Comparison of ENCODE assay signal across 25 cellular contexts in the genomic region with DNA sequence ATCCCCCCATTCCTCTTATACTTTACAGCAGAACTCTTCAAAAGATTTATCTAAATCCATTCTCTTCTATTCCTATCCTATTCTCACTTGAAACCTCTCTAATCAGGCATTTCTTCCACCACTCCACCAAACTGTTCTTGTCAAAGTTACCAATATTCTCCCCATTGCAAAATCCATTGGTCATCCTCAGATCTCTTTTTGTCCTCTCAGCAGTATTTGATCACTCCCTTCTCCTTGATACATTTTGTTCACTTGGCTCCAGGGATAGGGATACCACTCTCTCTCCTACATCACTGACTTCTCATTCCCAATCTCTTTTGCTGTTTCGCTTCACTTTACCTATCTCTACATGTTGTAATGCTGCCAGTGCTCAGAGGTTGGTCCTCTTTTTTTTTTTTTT. TPM values are rescaled to one million over a fixed set of nuclear protein-coding genes. Genes with fewer than 3 reads are reported as not detected.
DNase-seq lines count a peak whose midpoint lies in the region; ATAC-seq, FAIRE-seq and TF ChIP-seq lines count a peak whose summit lies in the region.
"Had no signal": no experiment of that assay in that cellular context is flagged by ENCODE, and none has a peak within 500 bp of the region (broad histone marks: within the 10 kb centered on the region; RNA-seq: fewer than 3 reads in every experiment).

No MANE protein-coding gene starts in this region.

- H3K36me3 ChIP-seq in HepG2 (replicated peaks in 1 of 2; ENCODE audit: control insufficient read depth in 1 of 2, insufficient read depth in 2 of 2, low read length in 2 of 2) (no peaks in the 10 kb centered on the region), right lobe of liver (no peaks in the 10 kb centered on the region), IMR-90 (ENCODE audit: control insufficient read depth, insufficient read depth, low read length) (no peaks in the 10 kb centered on the region)
- H3K36me3 ChIP-seq: BE2C, BLaER1 had no signal

- TF ChIP-seq RAD21 in HepG2 (CRISPR knock-in tag; IDR thresholded peaks at IDR 0.05) (no peak), IMR-90 (IDR thresholded peaks at IDR 0.05; ENCODE audit: low read length) (no peak)

- no peak overlapping the region for H2AFZ ChIP-seq in HepG2 (ENCODE audit: low read length)
- H2AFZ ChIP-seq in IMR-90 (replicated peaks; ENCODE audit: low read length, poor library complexity), result no peak overlapping the region

- H3K4me1 Mint-ChIP-seq in nephron, result no peaks in the 10 kb centered on the region

- DNase-seq in HepG2 (ENCODE audit: low spot score), result no peak
- DNase-seq in right lobe of liver, result no peak
- no peak for DNase-seq in IMR-90
- DNase-seq in NCI-H1436 (lab: John Stamatoyannopoulos, UW), result no peak
- no peak for DNase-seq in erythroblast (lab: John Stamatoyannopoulos, UW)
- DNase-seq: ACHN; BE2C; C1 segment of cervical spinal cord; Caco-2; Calu3; CD4-positive, CD25-positive, alpha-beta regulatory T cell; CD8-positive, alpha-beta T cell; DMS79 treated with DMSO at 0.1 percent for 48 hours; GF-D8 had no signal

- no peak overlapping the region for H2AK5ac ChIP-seq in IMR-90 (ENCODE audit: low read depth, low read length)

- H3K9me3 ChIP-seq in HepG2 (ENCODE audit: low read length) (no peaks in the 10 kb centered on the region), right lobe of liver (no peaks in the 10 kb centered on the region), IMR-90 (ENCODE audit: control insufficient read depth, insufficient read depth, low read length) (no peaks in the 10 kb centered on the region)
- H3K9me3 ChIP-seq: BE2C, Caco-2 had no signal

- intact Hi-C loops in HepG2 (cut with micrococcal nuclease; ENCODE audit: unreplicated experiment) (no loop called here), right lobe of liver (cut with DNase I) (no loop called here), IMR-90 (cut with micrococcal nuclease) (no loop called here)

- H3K4me3 Mint-ChIP-seq in nephron, result peak overlapping the region in 2 of 3 experiments; percentile 3 to 26
- H3K4me3 Mint-ChIP-seq: CD14-positive monocyte; CD8-positive, alpha-beta T cell had no signal

- TF ChIP-seq CTCF in HepG2 (CRISPR knock-in tag; IDR thresholded peaks at IDR 0.05), result no peak
- no peak for TF ChIP-seq CTCF in right lobe of liver (IDR thresholded peaks at IDR 0.05)
- TF ChIP-seq CTCF in IMR-90 (conservative IDR thresholded peaks at IDR 0.05; ENCODE audit: low read depth, low read length), result no peak
- TF ChIP-seq CTCF in nephron (IDR thresholded peaks at IDR 0.05; ENCODE audit: unreplicated experiment in 3 of 3), result no peak

- no peak overlapping the region for H3K4ac ChIP-seq in IMR-90 (ENCODE audit: low read depth, low read length)

- H2BK20ac ChIP-seq in IMR-90 (ENCODE audit: low read depth, low read length), result no peak overlapping the region

- no peaks in the 10 kb centered on the region for H3K4me1 ChIP-seq in HepG2 (ENCODE audit: insufficient read depth, low read length)
- H3K4me1 ChIP-seq in right lobe of liver, result no peaks in the 10 kb centered on the region
- no peaks in the 10 kb centered on the region for H3K4me1 ChIP-seq in IMR-90 (ENCODE audit: control insufficient read depth, insufficient read depth, low read length)
- H3K4me1 ChIP-seq: BE2C, Caco-2 had no signal

- H3K9me3 Mint-ChIP-seq in nephron, result peaks cover 27% of the 10 kb centered on the region
- H3K9me3 Mint-ChIP-seq: CD8-positive, alpha-beta T cell had no signal

- no peak overlapping the region for H3K27ac Mint-ChIP-seq in nephron
- H3K27ac Mint-ChIP-seq: CD14-positive monocyte; CD4-positive, CD25-positive, alpha-beta regulatory T cell; CD8-positive, alpha-beta T cell had no signal

- in situ Hi-C loops in HepG2 (cut with HindIII; ENCODE audit: extremely low pct_ligation_motif_present, low pct_unique_long_range_greater_than_20kb), result no loop called here
- in situ Hi-C loops in IMR-90 (cut with MboI; ENCODE audit: low sequenced_read_pairs), result no loop called here

- H2BK120ac ChIP-seq in IMR-90 (ENCODE audit: low read depth, low read length), result no peak overlapping the region

- H3K79me1 ChIP-seq in IMR-90 (ENCODE audit: low read depth in 1 of 2, low read length in 2 of 2), result no peaks in the 10 kb centered on the region

- TF ChIP-seq POLR2A in HepG2 (IDR thresholded peaks at IDR 0.05; ENCODE audit: insufficient read depth in 1 of 2, low read depth in 2 of 2, low read length in 2 of 2) (no peak), right lobe of liver (IDR thresholded peaks at IDR 0.05) (no peak), IMR-90 (IDR thresholded peaks at IDR 0.05; ENCODE audit: low read depth, low read length) (no peak), erythroblast (IDR thresholded peaks at IDR 0.05; ENCODE audit: low read length) (no peak)

- TF ChIP-seq EP300 in HepG2 (IDR thresholded peaks at IDR 0.05; ENCODE audit: low read depth in 2 of 2, low read length in 2 of 2) (no peak), HepG2 (CRISPR knock-in tag; IDR thresholded peaks at IDR 0.05; ENCODE audit: borderline replicate concordance) (no peak)

- no peak overlapping the region for H4K91ac ChIP-seq in IMR-90 (ENCODE audit: insufficient read depth, low read depth, low read length)

- no peak overlapping the region for H3K27ac ChIP-seq in HepG2 (ENCODE audit: extremely low read length, insufficient read depth, low read length)
- H3K27ac ChIP-seq in right lobe of liver, result no peak overlapping the region
- H3K27ac ChIP-seq in IMR-90 (ENCODE audit: insufficient read depth, low read length), result no peak overlapping the region
- H3K27ac ChIP-seq: 22Rv1, BLaER1 had no signal

- H3K56ac ChIP-seq in IMR-90 (ENCODE audit: extremely low read depth, insufficient read depth, low read length), result no peak overlapping the region

- no peak overlapping the region for H3K23ac ChIP-seq in IMR-90 (ENCODE audit: low read depth, low read length)

- 54% methylated on average over 1 of the region's 1 CpG for WGBS in HepG2 (ENCODE audit: low lambda C conversion rate)
- 44% methylated on average over 1 of the region's 1 CpG for WGBS in right lobe of liver (ENCODE audit: insufficient coverage, low coverage, low lambda C conversion rate, missing lambda C conversion rate)
- no CpG with 5 or more reads among the region's 1 CpG for WGBS in IMR-90 (ENCODE audit: extremely low coverage in 2 of 2, insufficient read length in 1 of 2), 2 experiments

- no peaks in the 10 kb centered on the region for H3K27me3 Mint-ChIP-seq in nephron (ENCODE audit: low read depth)
- H3K27me3 Mint-ChIP-seq: CD4-positive, CD25-positive, alpha-beta regulatory T cell had no signal

- no peaks in the 10 kb centered on the region for H3K79me2 ChIP-seq in HepG2 (ENCODE audit: insufficient read depth, low read length)

- no peak overlapping the region for H4K5ac ChIP-seq in IMR-90 (ENCODE audit: low read depth, low read length)

- no peaks in the 10 kb centered on the region for H3K27me3 ChIP-seq in HepG2 (ENCODE audit: control insufficient read depth in 1 of 2, insufficient read depth in 2 of 2, low read length in 2 of 2)
- no peaks in the 10 kb centered on the region for H3K27me3 ChIP-seq in right lobe of liver
- no peaks in the 10 kb centered on the region for H3K27me3 ChIP-seq in IMR-90 (ENCODE audit: control insufficient read depth, insufficient read depth, low read length)
- H3K27me3 ChIP-seq: BE2C had no signal

- BruUV-seq in HepG2 (replicated peaks; lab: Mats Ljungman, UMichigan), result no TSS peak
- no TSS peak for BruUV-seq in IMR-90 (replicated peaks; lab: Mats Ljungman, UMichigan)

- no peak overlapping the region for H3K4me3 ChIP-seq in HepG2 (replicated peaks in 1 of 3; ENCODE audit: insufficient read depth in 1 of 3, low read depth in 2 of 3, low read length in 3 of 3)
- no peak overlapping the region for H3K4me3 ChIP-seq in right lobe of liver
- H3K4me3 ChIP-seq in IMR-90 (ENCODE audit: insufficient read depth, low read depth, low read length), result no peak overlapping the region
- H3K4me3 ChIP-seq: BLaER1 had no signal

- no peak overlapping the region for H2AK9ac ChIP-seq in IMR-90 (replicated peaks; ENCODE audit: low read depth, low read length, poor library complexity)

- dilution Hi-C loops in IMR-90 (cut with HindIII; ENCODE audit: low sequenced_read_pairs, unreplicated experiment), result no loop called here

- H4K20me1 ChIP-seq in HepG2 (ENCODE audit: insufficient read depth, low read length) (no peaks in the 10 kb centered on the region), IMR-90 (ENCODE audit: insufficient read depth, low read length) (no peaks in the 10 kb centered on the region)
- H4K20me1 ChIP-seq: BLaER1 had no signal

- CTCF ChIA-PET in HepG2 (lab: Yijun Ruan, JAX; ENCODE audit: low intra/inter-chr PET ratio, low total read pairs), result no interaction called here
- CTCF ChIA-PET in IMR-90 (lab: Yijun Ruan, JAX), result no interaction called here

- no peak overlapping the region for H2BK15ac ChIP-seq in IMR-90 (ENCODE audit: low read depth, low read length)

- no peaks in the 10 kb centered on the region for H3K36me3 Mint-ChIP-seq in nephron (ENCODE audit: low read depth)
- H3K36me3 Mint-ChIP-seq: CD14-positive monocyte; CD4-positive, CD25-positive, alpha-beta regulatory T cell had no signal

- no peak for FAIRE-seq in HepG2 (lab: Jason Lieb, UNC)
- FAIRE-seq: D721Med, G401.6, GM12891, GM19239 had no signal

- POLR2A ChIA-PET in HepG2 (lab: Yijun Ruan, JAX), result no interaction called here
- POLR2A ChIA-PET in IMR-90 (lab: Charles Lee; ENCODE audit: unreplicated experiment), result no interaction called here

- ATAC-seq in HepG2 (no peak), right lobe of liver (no peak), IMR-90 (ENCODE audit: low read depth) (no peak)
- ATAC-seq: CD8-positive, alpha-beta T cell had no signal

- no peak overlapping the region for H4K8ac ChIP-seq in IMR-90 (ENCODE audit: low read depth in 2 of 2, low read length in 2 of 2)

- H3K4me2 ChIP-seq in HepG2 (ENCODE audit: low read depth, low read length) (no peak overlapping the region), IMR-90 (ENCODE audit: low read depth, low read length) (no peak overlapping the region)
- H3K4me2 ChIP-seq: BLaER1 had no signal

- no peak overlapping the region for H2BK5ac ChIP-seq in IMR-90 (ENCODE audit: low read depth, low read length, poor library complexity, severe bottlenecking)

- no peaks in the 10 kb centered on the region for H3K9me1 ChIP-seq in IMR-90 (ENCODE audit: insufficient read depth, low read length)

- H3K18ac ChIP-seq in IMR-90 (ENCODE audit: low read depth, low read length), result no peak overlapping the region

- H3K9ac ChIP-seq in HepG2 (ENCODE audit: insufficient read depth, low read depth, low read length) (no peak overlapping the region), IMR-90 (ENCODE audit: low read depth, low read length) (no peak overlapping the region)
- H3K9ac ChIP-seq: BLaER1 had no signal

- no peak overlapping the region for H3K14ac ChIP-seq in IMR-90 (replicated peaks; ENCODE audit: low read depth, low read length)

RNA-seq across cellular contexts. Expression of gene MTMR8, which starts 2.8 kb away (rescaled TPM):
- total RNA-seq in HepG2 (2016; rRNA removed; fragmentation: Illumina TruSeq; extraction: Trizol), result 0.14 and 0.31 TPM in 2 replicates
- total RNA-seq in HepG2 (2016; cell fraction: cytosol; rRNA removed; fragmentation: Illumina TruSeq; extraction: Trizol; ENCODE audit: low read depth), result 0.26 TPM in 1 of 2 replicates, not detected in the other
- total RNA-seq in HepG2 (2016; cell fraction: insoluble cytoplasmic fraction; rRNA removed; fragmentation: Illumina TruSeq; extraction: Trizol), result 0.10 and 0.15 TPM in 2 replicates
- not detected in 2 replicates for total RNA-seq in HepG2 (2016; cell fraction: membrane; rRNA removed; fragmentation: Illumina TruSeq; extraction: Trizol)
- 0.22 and 0.25 TPM in 2 replicates for total RNA-seq in HepG2 (2016; cell fraction: nucleus; rRNA removed; fragmentation: Illumina TruSeq; extraction: Trizol)
- not detected in 2 replicates for polyA plus RNA-seq in HepG2 (2011; rRNA removed)
- polyA plus RNA-seq in HepG2 (2011; cell fraction: cytosol; rRNA removed), result not detected in 2 replicates
- polyA plus RNA-seq in HepG2 (2011; cell fraction: nucleus; rRNA removed), result not detected in 2 replicates
- not detected in 2 replicates for polyA plus RNA-seq in HepG2 (2012)
- polyA plus RNA-seq in HepG2 (2016; cell fraction: cytosol; fragmentation: Illumina TruSeq; extraction: Trizol; ENCODE audit: low read depth), result not detected in 2 replicates
- polyA plus RNA-seq in HepG2 (2016; cell fraction: insoluble cytoplasmic fraction; fragmentation: Illumina TruSeq; extraction: Trizol; ENCODE audit: low read depth), result 0.22 TPM in 1 of 2 replicates, not detected in the other
- polyA plus RNA-seq in HepG2 (2016; cell fraction: membrane; fragmentation: Illumina TruSeq; extraction: Trizol; ENCODE audit: low read depth), result 0.11 TPM in 1 of 2 replicates, not detected in the other
- not detected in 2 replicates for polyA plus RNA-seq in HepG2 (2016; cell fraction: nucleus; fragmentation: Illumina TruSeq; extraction: Trizol; ENCODE audit: insufficient read depth, low read depth)
- 0.26 TPM in 1 of 2 replicates, not detected in the other for polyA minus RNA-seq in HepG2 (2011; rRNA and poly(A)+ RNA removed; ENCODE audit: low replicate concordance)
- polyA minus RNA-seq in HepG2 (2011; cell fraction: cytosol; rRNA and poly(A)+ RNA removed), result not detected in 2 replicates
- 1.1 TPM in 1 of 2 replicates, not detected in the other for polyA minus RNA-seq in HepG2 (2011; cell fraction: nucleus; rRNA and poly(A)+ RNA removed)
- 1 to 10 TPM in 2 of 6 experiments, under 1 TPM in 4; 0.13 to 4.3 (median 0.51) TPM for total RNA-seq in right lobe of liver
- total RNA-seq in IMR-90 (2012; rRNA removed), result under 0.01 TPM in 1 of 2 replicates, not detected in the other
- not detected in 2 replicates for polyA plus RNA-seq in IMR-90 (2012; rRNA removed)
- polyA plus RNA-seq in IMR-90 (2012; cell fraction: cytosol; rRNA removed), result not detected in 2 replicates
- not detected in 2 replicates for polyA plus RNA-seq in IMR-90 (2012; cell fraction: nucleus; rRNA removed; ENCODE audit: low replicate concordance)
- total RNA-seq: A172, A673 had no signal
- polyA plus RNA-seq: AG04450 had no signal
